ENCODE assay signal across 9 cellular contexts in genomic region chr2:66440011-66440542, GRCh38. TPM values are rescaled to one million over a fixed set of nuclear protein-coding genes. Genes with fewer than 3 reads are reported as not detected.
A peak's percentile ranks its signal among the peaks of the same experiment; 100 is the strongest.
DNase-seq lines count a peak whose midpoint lies in the region; ATAC-seq and TF ChIP-seq lines count a peak whose summit lies in the region.
"Had no signal": no experiment of that assay in that cellular context is flagged by ENCODE, and none has a peak within 500 bp of the region (broad histone marks: within the 10 kb centered on the region; RNA-seq: fewer than 3 reads in every experiment).

No MANE protein-coding gene starts in this region.

- H3K27ac ChIP-seq in A673 (ENCODE audit: low read depth, low read length, poor library complexity, severe bottlenecking) (peak overlapping the region; percentile 95), neural progenitor cell (no peak overlapping the region)

- no peaks in the 10 kb centered on the region for H3K79me2 ChIP-seq in neural progenitor cell (ENCODE audit: low read depth)

- H3K36me3 ChIP-seq in A673 (ENCODE audit: insufficient read depth, low read length, poor library complexity, severe bottlenecking) (peaks cover 73% of the 10 kb centered on the region), neural progenitor cell (no peaks in the 10 kb centered on the region)

- peak overlapping the region; percentile 93 for H3K4me3 Mint-ChIP-seq in neural progenitor cell
- H3K4me3 Mint-ChIP-seq: memory B cell had no signal

- H3K27me3 Mint-ChIP-seq in neural progenitor cell (ENCODE audit: insufficient read depth, low read depth), result peaks cover 48% of the 10 kb centered on the region

- no peak for TF ChIP-seq CTCF in A673 (conservative IDR thresholded peaks at IDR 0.05; ENCODE audit: low read depth, low read length)
- TF ChIP-seq CTCF in fibroblast of mammary gland (conservative IDR thresholded peaks at IDR 0.05; ENCODE audit: control insufficient read depth, insufficient read depth, low read depth, low read length), result no peak
- TF ChIP-seq CTCF in neural progenitor cell (IDR thresholded peaks at IDR 0.05), result no peak

- peaks cover 68% of the 10 kb centered on the region for H3F3A ChIP-seq in neural progenitor cell (ENCODE audit: low read depth)

- H4K20me1 ChIP-seq in neural progenitor cell (ENCODE audit: low read depth), result peaks cover 50% of the 10 kb centered on the region

- intact Hi-C loops in A673 (cut with micrococcal nuclease; ENCODE audit: unreplicated experiment), result no loop called here

- CTCF ChIA-PET in A673 (lab: Charles Lee), result interaction anchor here (0.7 kb wide), 1 partner anchor 16 kb away, joined by 3 read pairs; no protein-coding TSS in a partner anchor

- H3K9ac ChIP-seq in neural progenitor cell, result no peak overlapping the region

- peak overlapping the region; percentile 90 for H3K27ac Mint-ChIP-seq in neural progenitor cell
- H3K27ac Mint-ChIP-seq: memory B cell had no signal

- no peak for ATAC-seq in HG03175 (IDR thresholded peaks at IDR 0.05; ENCODE audit: unreplicated experiment)

- H3K9me3 ChIP-seq in A673 (ENCODE audit: low read depth, low read length, poor library complexity, severe bottlenecking) (no peaks in the 10 kb centered on the region), neural progenitor cell (ENCODE audit: low read depth) (no peaks in the 10 kb centered on the region)

- peak; percentile 80 for DNase-seq in A673 (ENCODE audit: low spot score)
- peak; percentile 25 for DNase-seq in NCI-H69 (lab: John Stamatoyannopoulos, UW)
- peak; percentile 55 for DNase-seq in fibroblast of mammary gland (ENCODE audit: low read depth)
- peak; percentile 39 for DNase-seq in neural progenitor cell (ENCODE audit: low spot score)
- no peak for DNase-seq in stimulated activated CD8-positive, alpha-beta memory T cell treated with anti-CD3 and anti-CD28 coated beads, Interleukin-4, amount 100 ng/mL, for 48 hours
- DNase-seq in activated naive CD4-positive, alpha-beta T cell treated with anti-CD3 and anti-CD28 coated beads, Interleukin-2, amount 50 U/mL, for 16 hours, result no peak
- DNase-seq in NCI-H1694 treated with DMSO at 0.1 percent for 48 hours (lab: John Stamatoyannopoulos, UW), result no peak

- POLR2A ChIA-PET in A673 (lab: Charles Lee; ENCODE audit: low non-redundant PET), result no interaction called here

- peaks cover 24% of the 10 kb centered on the region for H3K4me1 ChIP-seq in A673 (ENCODE audit: insufficient read depth, low read length, poor library complexity, severe bottlenecking)
- H3K4me1 ChIP-seq in neural progenitor cell, result peaks cover 72% of the 10 kb centered on the region

- no TSS peak for BruUV-seq in A673 (replicated peaks; lab: Mats Ljungman, UMichigan)

- H3K4me2 ChIP-seq in neural progenitor cell, result peak overlapping the region; percentile 91

- H2AFZ ChIP-seq in neural progenitor cell (replicated peaks), result no peak overlapping the region

- peak overlapping the region; percentile 59 for H3K4me3 ChIP-seq in A673 (ENCODE audit: low read depth, low read length, poor library complexity, severe bottlenecking)
- peak overlapping the region; percentile 74 for H3K4me3 ChIP-seq in fibroblast of mammary gland (ENCODE audit: control insufficient read depth, low read depth, low read length)
- peak overlapping the region; percentile 61 for H3K4me3 ChIP-seq in neural progenitor cell

- H3K9me3 Mint-ChIP-seq in neural progenitor cell, result no peaks in the 10 kb centered on the region
- H3K9me3 Mint-ChIP-seq: memory B cell had no signal

- H3K36me3 Mint-ChIP-seq in neural progenitor cell, result peaks cover 19% of the 10 kb centered on the region
- H3K36me3 Mint-ChIP-seq: memory B cell had no signal

- H3K4me1 Mint-ChIP-seq in neural progenitor cell, result peaks cover 60% of the 10 kb centered on the region

- no peaks in the 10 kb centered on the region for H3K27me3 ChIP-seq in A673 (replicated peaks; ENCODE audit: insufficient read depth, low read depth, low read length, poor library complexity)
- H3K27me3 ChIP-seq in neural progenitor cell, result peaks cover 98% of the 10 kb centered on the region

RNA-seq across cellular contexts. Expression of gene MEIS1, which starts 5.2 kb away (rescaled TPM):
- 89.4 and 103 TPM in 2 replicates for total RNA-seq in A673 (2021)
- total RNA-seq in neural progenitor cell (ENCODE audit: low replicate concordance), result 10.7 and 14.7 TPM in 2 replicates

Comparison
In these comparisons a context has a peak if more than half of its experiments do, and no peak if none do; other contexts are left out.
1. DNase-seq: peak in A673 (single experiment), NCI-H69 (single experiment), fibroblast of mammary gland (single experiment) and neural progenitor cell (single experiment); none in stimulated activated CD8-positive, alpha-beta memory T cell treated with anti-CD3 and anti-CD28 coated beads, Interleukin-4, amount 100 ng/mL, for 48 hours (single experiment), activated naive CD4-positive, alpha-beta T cell treated with anti-CD3 and anti-CD28 coated beads, Interleukin-2, amount 50 U/mL, for 16 hours (single experiment) and NCI-H1694 treated with DMSO at 0.1 percent for 48 hours (single experiment).
2. Peak in every context shown above with its lines, with median percentiles within 50 percentile points of each other: H3K4me3 ChIP-seq.